ENCODE assay signal across 18 cellular contexts in genomic region chr5:2095011-2095410, GRCh38.
DNase-seq lines count a peak whose midpoint lies in the region; ATAC-seq and TF ChIP-seq lines count a peak whose summit lies in the region.
"Had no signal": no experiment of that assay in that cellular context is flagged by ENCODE, and none has a peak within 500 bp of the region (broad histone marks: within the 10 kb centered on the region; RNA-seq: fewer than 3 reads in every experiment).

No MANE protein-coding gene starts in this region.

- TF ChIP-seq CTCF in esophagus muscularis mucosa (IDR thresholded peaks at IDR 0.05) (no peak), gastrocnemius medialis (IDR thresholded peaks at IDR 0.05 in 4 of 5, conservative IDR thresholded peaks at IDR 0.05 in 1 of 5) (no peak), HFFc6 (IDR thresholded peaks at IDR 0.05) (no peak)

- H3K36me3 ChIP-seq in esophagus muscularis mucosa (no peaks in the 10 kb centered on the region), gastrocnemius medialis (no peaks in the 10 kb centered on the region)
- H3K36me3 ChIP-seq: BLaER1 treated with 17β-estradiol and CSF1 and Interleukin-3, amounts not matched to agents 10 nM and 100 nM; MG63 had no signal

- peak overlapping the region; percentile 19 for H3K27ac ChIP-seq in right cardiac atrium (ENCODE audit: low read length)
- H3K27ac ChIP-seq in esophagus muscularis mucosa (replicated peaks in 1 of 4) = peak overlapping the region in 3 of 4 donors; percentile 57 to 73 (median 72)
- peak overlapping the region in 3 of 4 donors; percentile 31 to 78 (median 76) for H3K27ac ChIP-seq in gastrocnemius medialis
- H3K27ac ChIP-seq: BLaER1 treated with 17β-estradiol and CSF1 and Interleukin-3, amounts not matched to agents 10 nM and 100 nM had no signal

- H3K4me3 ChIP-seq in right cardiac atrium (ENCODE audit: low read length) (no peak overlapping the region), esophagus muscularis mucosa (no peak overlapping the region), gastrocnemius medialis (no peak overlapping the region)
- H3K4me3 ChIP-seq: BLaER1 treated with 17β-estradiol and CSF1 and Interleukin-3, amounts not matched to agents 10 nM and 100 nM; GM23338; MG63 had no signal

- TF ChIP-seq EP300 in esophagus muscularis mucosa (IDR thresholded peaks at IDR 0.05) = no peak

- peaks cover 7% of the 10 kb centered on the region for H3K4me1 Mint-ChIP-seq in HFFc6 (ENCODE audit: low read depth)
- H3K4me1 Mint-ChIP-seq: GM23338, H9 had no signal

- TF ChIP-seq POLR2A in esophagus muscularis mucosa (IDR thresholded peaks at IDR 0.05; ENCODE audit: low read depth) (no peak), gastrocnemius medialis (IDR thresholded peaks at IDR 0.05) (no peak)

- no peaks in the 10 kb centered on the region for H3K9me3 ChIP-seq in right cardiac atrium (ENCODE audit: control insufficient read depth, low read length)
- H3K9me3 ChIP-seq in esophagus muscularis mucosa = peaks cover 0 to 4% (median 0%) of the 10 kb centered on the region in 4 donors
- H3K9me3 ChIP-seq in gastrocnemius medialis = no peaks in the 10 kb centered on the region
- H3K9me3 ChIP-seq: BLaER1 treated with 17β-estradiol and CSF1 and Interleukin-3, amounts not matched to agents 10 nM and 100 nM; SK-N-SH had no signal

- no peaks in the 10 kb centered on the region for H3K27me3 Mint-ChIP-seq in HFFc6 (ENCODE audit: insufficient read depth)

- H3K36me3 Mint-ChIP-seq in HFFc6 (ENCODE audit: low read depth) = no peaks in the 10 kb centered on the region

- H3K27ac Mint-ChIP-seq in HFFc6 = no peak overlapping the region
- H3K27ac Mint-ChIP-seq: CD4-positive, alpha-beta T cell; GM23338; H9 had no signal

- intact Hi-C loops in right cardiac atrium (cut with DNase I) = no loop called here
- intact Hi-C loops in left cardiac atrium (cut with DNase I) = no loop called here
- intact Hi-C loops in esophagus muscularis mucosa (cut with DNase I) = no loop called here
- intact Hi-C loops in gastrocnemius medialis (cut with DNase I; ENCODE audit: low total_unique reads) = no loop called here

- ATAC-seq in right cardiac atrium (no peak), left cardiac atrium (no peak), gastrocnemius medialis (no peak)
- ATAC-seq: GM23338 had no signal

- peaks cover 34% of the 10 kb centered on the region for H3K9me3 Mint-ChIP-seq in HFFc6
- H3K9me3 Mint-ChIP-seq: CD4-positive, alpha-beta T cell; H9 had no signal

- no peak overlapping the region for H3K4me3 Mint-ChIP-seq in HFFc6
- H3K4me3 Mint-ChIP-seq: CD4-positive, alpha-beta T cell; GM23338; H9 had no signal

- in situ Hi-C loops in gastrocnemius medialis (cut with MboI; ENCODE audit: low sequenced_read_pairs in 4 of 4) = no loop called here

- DNase-seq in right cardiac atrium (peak in 1 of 3 donors; percentile 56), left cardiac atrium (no peak), esophagus muscularis mucosa (ENCODE audit: extremely low spot score) (peak; percentile 86), gastrocnemius medialis (no peak), HFFc6 (no peak), NCI-H2029 (lab: John Stamatoyannopoulos, UW) (no peak)
- no peak for DNase-seq in activated effector memory CD4-positive, alpha-beta T cell treated with Interleukin-2 at 50 U/mL for 16 hours
- DNase-seq: AML-193; CD4-positive, alpha-beta T cell; H9; KBM-7; MG63; NCI-H1105 treated with DMSO at 0.1 percent for 48 hours; NCI-H2029 treated with DMSO at 0.1 percent for 48 hours; NCI-H526 treated with DMSO at 0.1 percent for 48 hours; SK-N-SH had no signal

- H3K27me3 ChIP-seq in right cardiac atrium (ENCODE audit: control insufficient read depth, insufficient read depth) (no peaks in the 10 kb centered on the region), esophagus muscularis mucosa (peaks cover 0 to 13% (median 0%) of the 10 kb centered on the region in 4 donors), gastrocnemius medialis (no peaks in the 10 kb centered on the region)
- H3K27me3 ChIP-seq: BLaER1 treated with 17β-estradiol and CSF1 and Interleukin-3, amounts not matched to agents 10 nM and 100 nM; MG63 had no signal

- WGBS in right cardiac atrium = 91% methylated on average over 12 of the region's 12 CpGs
- 89% methylated on average over 12 of the region's 12 CpGs for WGBS in esophagus muscularis mucosa

- H3K4me1 ChIP-seq in right cardiac atrium (ENCODE audit: control insufficient read depth, insufficient read depth, low read length) (no peaks in the 10 kb centered on the region), esophagus muscularis mucosa (no peaks in the 10 kb centered on the region), gastrocnemius medialis (no peaks in the 10 kb centered on the region)
- H3K4me1 ChIP-seq: BLaER1 treated with 17β-estradiol and CSF1 and Interleukin-3, amounts not matched to agents 10 nM and 100 nM had no signal

Comparison
In these comparisons a context has a peak if more than half of its experiments do, and no peak if none do; other contexts are left out.
1. H3K27ac ChIP-seq: peak in every context shown above with its lines; median percentile 76 in gastrocnemius medialis; 72 in esophagus muscularis mucosa; 19 in right cardiac atrium.